ENCODE assay signal across 8 cellular contexts in the genomic region with DNA sequence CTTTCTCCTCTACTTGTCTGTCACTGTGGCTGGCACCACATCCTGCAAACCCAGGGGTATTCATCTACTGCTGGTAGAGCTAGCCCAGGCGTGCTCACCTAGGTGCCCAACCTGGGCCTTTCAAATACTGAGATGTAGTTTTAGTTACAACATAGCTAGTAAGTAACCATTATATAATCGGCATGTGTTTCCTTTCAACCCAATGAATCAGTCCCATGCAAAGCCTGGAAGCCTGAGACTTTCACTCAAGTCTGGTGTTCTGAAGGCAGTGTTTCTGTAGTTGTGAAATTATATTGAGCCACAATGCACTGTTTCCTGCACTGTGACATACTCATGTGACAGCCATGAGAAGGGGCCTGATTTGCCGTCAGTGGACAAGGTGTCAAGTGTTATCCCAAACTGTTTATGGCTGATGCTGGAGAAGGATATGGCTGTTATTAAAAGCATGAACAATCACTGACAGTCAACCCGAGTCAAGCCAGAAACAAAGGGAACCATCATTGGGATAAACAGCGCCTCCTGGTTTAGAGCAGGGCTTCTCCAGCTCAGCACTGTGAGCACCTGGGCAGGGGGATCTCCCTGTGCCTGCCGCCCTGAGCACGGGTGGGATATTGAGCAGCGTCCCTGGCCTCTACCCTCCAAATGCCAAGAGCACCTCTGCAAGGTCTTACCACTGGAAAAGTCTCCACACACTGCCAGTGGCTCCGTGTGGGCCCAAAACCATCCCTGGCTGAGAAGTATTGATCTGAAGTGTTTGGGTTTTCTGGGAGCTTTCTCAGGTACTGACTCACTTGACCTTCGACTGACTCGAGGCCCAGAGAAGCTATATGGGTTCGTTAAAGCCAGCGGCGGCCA. TPM values are rescaled to one million over a fixed set of nuclear protein-coding genes. Genes with fewer than 3 reads are reported as not detected.
DNase-seq lines count a peak whose midpoint lies in the region; ATAC-seq lines count a peak whose summit lies in the region.

No MANE protein-coding gene starts in this region.

- peaks cover 37% of the 10 kb centered on the region for H3K36me3 ChIP-seq in Karpas-422 (ENCODE audit: insufficient read depth, low read length)

- peak overlapping the region; percentile 51; the same call in 1 of the 2 replicates for H3K27ac ChIP-seq in Karpas-422 (ENCODE audit: low read length)

- no peaks in the 10 kb centered on the region for H3K27me3 ChIP-seq in Karpas-422 (ENCODE audit: low read length)

- H3K4me3 ChIP-seq in Karpas-422 (ENCODE audit: low read length): peak overlapping the region; percentile 91

- peaks cover 62% of the 10 kb centered on the region for H3K79me2 ChIP-seq in Karpas-422 (ENCODE audit: low read length)

- H3K36me3 Mint-ChIP-seq in activated naive CD8-positive, alpha-beta T cell treated with anti-CD3 and anti-CD28 coated beads for 36 hours: peaks cover 43% of the 10 kb centered on the region
- peaks cover 10 to 27% (median 13%) of the 10 kb centered on the region in 3 donors for H3K36me3 Mint-ChIP-seq in immature natural killer cell

- H3K4me1 Mint-ChIP-seq in activated naive CD8-positive, alpha-beta T cell treated with anti-CD3 and anti-CD28 coated beads for 36 hours: peaks cover 44% of the 10 kb centered on the region
- H3K4me1 Mint-ChIP-seq in immature natural killer cell: peaks cover 51 to 66% of the 10 kb centered on the region in 2 donors

- no peaks in the 10 kb centered on the region for H3K9me3 ChIP-seq in Karpas-422 (ENCODE audit: low read length)

- ATAC-seq in GM18868 (IDR thresholded peaks at IDR 0.05; ENCODE audit: unreplicated experiment): no peak

- H3K9me3 Mint-ChIP-seq in activated naive CD8-positive, alpha-beta T cell treated with anti-CD3 and anti-CD28 coated beads for 36 hours: no peaks in the 10 kb centered on the region
- no peaks in the 10 kb centered on the region for H3K9me3 Mint-ChIP-seq in immature natural killer cell

- no peaks in the 10 kb centered on the region for H3K9me2 ChIP-seq in Karpas-422 (replicated peaks; ENCODE audit: insufficient read depth, low read length)

- no peaks in the 10 kb centered on the region for H3K27me3 Mint-ChIP-seq in activated naive CD8-positive, alpha-beta T cell treated with anti-CD3 and anti-CD28 coated beads for 36 hours
- peaks cover 9 to 26% (median 14%) of the 10 kb centered on the region in 3 donors for H3K27me3 Mint-ChIP-seq in immature natural killer cell (ENCODE audit: low read depth in 3 of 3)

- H4K20me1 ChIP-seq in Karpas-422 (ENCODE audit: insufficient read depth, low read depth, low read length): peaks cover 64% of the 10 kb centered on the region

- H3K4me1 ChIP-seq in Karpas-422 (ENCODE audit: low read length): peaks cover 27% of the 10 kb centered on the region

- H3K4me2 ChIP-seq in Karpas-422 (ENCODE audit: low read depth, low read length, poor library complexity, severe bottlenecking): peak overlapping the region; percentile 91

- peak overlapping the region; percentile 91 for H3K9ac ChIP-seq in Karpas-422 (ENCODE audit: low read length)

- H2AFZ ChIP-seq in Karpas-422 (ENCODE audit: low read length): no peak overlapping the region

- peak overlapping the region; percentile 92 for H3K4me3 Mint-ChIP-seq in activated naive CD8-positive, alpha-beta T cell treated with anti-CD3 and anti-CD28 coated beads for 36 hours
- peak overlapping the region; percentile 89 to 94 (median 91) for H3K4me3 Mint-ChIP-seq in immature natural killer cell

- DNase-seq in NCI-H1694 treated with DMSO at 0.1 percent for 48 hours (lab: John Stamatoyannopoulos, UW): peak; percentile 17
- no peak for DNase-seq in NCI-H1694 (lab: John Stamatoyannopoulos, UW)
- DNase-seq in Karpas-422: no peak
- peak; percentile 23 for DNase-seq in activated naive CD8-positive, alpha-beta T cell treated with anti-CD3 and anti-CD28 coated beads for 36 hours
- DNase-seq in immature natural killer cell: peak; percentile 40 to 50 (median 45)
- DNase-seq in stimulated activated naive CD4-positive, alpha-beta T cell treated with Interleukin-2 at 50 U/mL for 16 hours (lab: John Stamatoyannopoulos, UW): peak; percentile 8
- DNase-seq in NK-92 treated with Interleukin-12 subunit alpha and Interleukin-12 subunit beta, amount 100 ng/mL, for 24 hours (lab: John Stamatoyannopoulos, UW): no peak

- peak overlapping the region; percentile 93 for H3K27ac Mint-ChIP-seq in activated naive CD8-positive, alpha-beta T cell treated with anti-CD3 and anti-CD28 coated beads for 36 hours
- H3K27ac Mint-ChIP-seq in immature natural killer cell: peak overlapping the region; percentile 89 to 96 (median 92)

RNA-seq across cellular contexts. Expression of a gene that starts 1.6 kb away (rescaled TPM):
- 181 and 259 TPM in 2 replicates for total RNA-seq in Karpas-422 (2014; rRNA removed; shearing (Covaris generic); ENCODE audit: low replicate concordance)
- 100 to 1,000 TPM; 362 to 367 TPM for total RNA-seq in activated naive CD8-positive, alpha-beta T cell treated with anti-CD3 and anti-CD28 coated beads for 36 hours
- 100 to 1,000 TPM; 497 to 643 (median 622) TPM for polyA plus RNA-seq in immature natural killer cell

RNA-seq across cellular contexts. Expression of a gene that starts 1.9 kb away (rescaled TPM):
- 12.3 and 13.1 TPM in 2 replicates for total RNA-seq in Karpas-422 (2014; rRNA removed; shearing (Covaris generic); ENCODE audit: low replicate concordance)
- total RNA-seq in activated naive CD8-positive, alpha-beta T cell treated with anti-CD3 and anti-CD28 coated beads for 36 hours: 10 to 100 TPM; 12.1 to 12.3 TPM
- polyA plus RNA-seq in immature natural killer cell: under 1 TPM in 2 of 3 donors, not detected in 1; 0.39 to 0.68 TPM

RNA-seq across cellular contexts. Expression of a gene that starts 19.3 kb away (rescaled TPM):
- total RNA-seq in Karpas-422 (2014; rRNA removed; shearing (Covaris generic); ENCODE audit: low replicate concordance): 16.1 and 32.3 TPM in 2 replicates
- 10 to 100 TPM; 32.8 to 34.5 TPM for total RNA-seq in activated naive CD8-positive, alpha-beta T cell treated with anti-CD3 and anti-CD28 coated beads for 36 hours
- 1 to 10 TPM in 2 of 3 donors, under 1 TPM in 1; 0.19 to 1.9 (median 1.4) TPM for polyA plus RNA-seq in immature natural killer cell

RNA-seq across cellular contexts. Expression of a gene that starts 41.2 kb away (rescaled TPM):
- total RNA-seq in Karpas-422 (2014; rRNA removed; shearing (Covaris generic); ENCODE audit: low replicate concordance): 20.2 and 31.5 TPM in 2 replicates
- 10 to 100 TPM; 36.1 to 39.9 TPM for total RNA-seq in activated naive CD8-positive, alpha-beta T cell treated with anti-CD3 and anti-CD28 coated beads for 36 hours
- 10 to 100 TPM; 14.5 to 19.6 (median 15.3) TPM for polyA plus RNA-seq in immature natural killer cell

Comparison
In these comparisons a context has a peak if more than half of its experiments do, and no peak if none do; other contexts are left out.
1. DNase-seq: peak in NCI-H1694 treated with DMSO at 0.1 percent for 48 hours (single experiment), activated naive CD8-positive, alpha-beta T cell treated with anti-CD3 and anti-CD28 coated beads for 36 hours (single experiment), immature natural killer cell (3 of 3) and stimulated activated naive CD4-positive, alpha-beta T cell treated with Interleukin-2 at 50 U/mL for 16 hours (single experiment); none in NCI-H1694 (single experiment), Karpas-422 (single experiment) and NK-92 treated with Interleukin-12 subunit alpha and Interleukin-12 subunit beta, amount 100 ng/mL, for 24 hours (single experiment).